8 cellular contexts compared by ENCODE assay signal in genomic region chrX:131841496-131842410, GRCh38.
DNase-seq lines count a peak whose midpoint lies in the region; ATAC-seq and TF ChIP-seq lines count a peak whose summit lies in the region.

No MANE protein-coding gene starts in this region.

- no peaks in the 10 kb centered on the region for H3K27me3 ChIP-seq in CD4-positive, alpha-beta T cell (ENCODE audit: control insufficient read depth, insufficient read depth, low read length)

- H3K27ac Mint-ChIP-seq in CD4-positive, alpha-beta T cell: no peak overlapping the region
- no peak overlapping the region for H3K27ac Mint-ChIP-seq in activated T-cell treated with anti-CD3 and anti-CD28 coated beads, Interleukin-2, amount 50 U/mL, for 24 hours
- H3K27ac Mint-ChIP-seq in progenitor cell of endocrine pancreas: no peak overlapping the region

- intact Hi-C loops in CD4-positive, alpha-beta T cell (cut with DNase I, micrococcal nuclease): loop anchor here (2.0 to 5.0 kb wide), 5 partner anchors 231 to 791 kb away; no protein-coding TSS in a partner anchor

- H3K4me3 Mint-ChIP-seq in CD4-positive, alpha-beta T cell: no peak overlapping the region
- no peak overlapping the region for H3K4me3 Mint-ChIP-seq in activated T-cell treated with anti-CD3 and anti-CD28 coated beads, Interleukin-2, amount 50 U/mL, for 24 hours
- H3K4me3 Mint-ChIP-seq in progenitor cell of endocrine pancreas (ENCODE audit: low read depth): no peak overlapping the region

- H3K36me3 Mint-ChIP-seq in CD4-positive, alpha-beta T cell (ENCODE audit: low read depth): no peaks in the 10 kb centered on the region
- H3K36me3 Mint-ChIP-seq in activated T-cell treated with anti-CD3 and anti-CD28 coated beads, Interleukin-2, amount 50 U/mL, for 24 hours (ENCODE audit: low read depth): no peaks in the 10 kb centered on the region
- no peaks in the 10 kb centered on the region for H3K36me3 Mint-ChIP-seq in progenitor cell of endocrine pancreas (ENCODE audit: insufficient read depth)

- H3K27ac ChIP-seq in CD4-positive, alpha-beta T cell (ENCODE audit: low read depth, low read length): no peak overlapping the region

- DNase-seq in CD4-positive, alpha-beta T cell: peak in 3 of 10 experiments; percentile 2 to 18 (median 4)
- DNase-seq in NCI-H2227 (lab: John Stamatoyannopoulos, UW; ENCODE audit: unreplicated experiment): peak; percentile 86
- peak; percentile 61 for DNase-seq in activated T-cell treated with anti-CD3 and anti-CD28 coated beads, Interleukin-2, amount 50 U/mL, for 24 hours
- DNase-seq in germinal center (ENCODE audit: low spot score): peak; percentile 28
- peak; percentile 36 for DNase-seq in progenitor cell of endocrine pancreas (ENCODE audit: low spot score, unreplicated experiment)

- H3K4me1 Mint-ChIP-seq in CD4-positive, alpha-beta T cell (ENCODE audit: low read depth): no peaks in the 10 kb centered on the region
- peaks cover 13% of the 10 kb centered on the region for H3K4me1 Mint-ChIP-seq in activated T-cell treated with anti-CD3 and anti-CD28 coated beads, Interleukin-2, amount 50 U/mL, for 24 hours (ENCODE audit: low read depth)
- H3K4me1 Mint-ChIP-seq in progenitor cell of endocrine pancreas (ENCODE audit: low read depth): peaks cover 6% of the 10 kb centered on the region

- no peaks in the 10 kb centered on the region for H3K9me3 Mint-ChIP-seq in CD4-positive, alpha-beta T cell
- no peaks in the 10 kb centered on the region for H3K9me3 Mint-ChIP-seq in activated T-cell treated with anti-CD3 and anti-CD28 coated beads, Interleukin-2, amount 50 U/mL, for 24 hours
- H3K9me3 Mint-ChIP-seq in progenitor cell of endocrine pancreas (ENCODE audit: low read depth): no peaks in the 10 kb centered on the region

- H3K27me3 Mint-ChIP-seq in CD4-positive, alpha-beta T cell: no peaks in the 10 kb centered on the region
- peaks cover 37% of the 10 kb centered on the region for H3K27me3 Mint-ChIP-seq in activated T-cell treated with anti-CD3 and anti-CD28 coated beads, Interleukin-2, amount 50 U/mL, for 24 hours
- H3K27me3 Mint-ChIP-seq in progenitor cell of endocrine pancreas: no peaks in the 10 kb centered on the region

- no peaks in the 10 kb centered on the region for H3K9me3 ChIP-seq in CD4-positive, alpha-beta T cell (ENCODE audit: control insufficient read depth, low read length)

- ATAC-seq in CD4-positive, alpha-beta T cell (ENCODE audit: poor library complexity): peak; percentile 64
- ATAC-seq in GM18498 (IDR thresholded peaks at IDR 0.05; ENCODE audit: unreplicated experiment): peak; percentile 78
- peak; percentile 84 for ATAC-seq in HG03066 (IDR thresholded peaks at IDR 0.05; ENCODE audit: low read depth, unreplicated experiment)
- no peak for ATAC-seq in HG03045 (IDR thresholded peaks at IDR 0.05; ENCODE audit: unreplicated experiment)

- POLR2A ChIA-PET in CD4-positive, alpha-beta T cell (lab: Charles Lee): interaction anchor here (1.2 kb wide), 2 partner anchors 181 to 229 kb away, joined by 4 to 5 read pairs; no protein-coding TSS in a partner anchor

- CTCF ChIA-PET in CD4-positive, alpha-beta T cell (lab: Charles Lee): interaction anchor here (1.0 to 1.8 kb wide), 5 partner anchors 9 to 751 kb away, joined by 3 to 10 read pairs (median 3); partner anchors contain the start of gene RAP2C

- TF ChIP-seq CTCF in CD4-positive, alpha-beta T cell (IDR thresholded peaks at IDR 0.05): peak; percentile 63
- TF ChIP-seq CTCF in progenitor cell of endocrine pancreas (IDR thresholded peaks at IDR 0.05; ENCODE audit: unreplicated experiment): peak; percentile 92
